ENCODE assay signal across 2 cellular contexts in genomic region chr11:117482881-117483280, GRCh38.
TF ChIP-seq lines count a peak whose summit lies in the region.

No MANE protein-coding gene starts in this region.

TF ChIP-seq in HepG2, 621 proteins besides CTCF, POLR2A, EP300 and RAD21:
- TF ChIP-seq ZBTB2 (CRISPR knock-in tag; IDR thresholded peaks at IDR 0.05; ENCODE audit: low read depth) = no peak
- peak; percentile 35; the same call in 1 of the 2 replicates for TF ChIP-seq MNT (IDR thresholded peaks at IDR 0.05)

TF ChIP-seq in GM12878, 131 proteins besides CTCF, POLR2A, EP300 and RAD21:
- TF ChIP-seq E2F8 (IDR thresholded peaks at IDR 0.05; ENCODE audit: low read depth, partially characterized antibody) = no peak
- no peak for TF ChIP-seq NR2F1 (conservative IDR thresholded peaks at IDR 0.05)
- TF ChIP-seq PBX3 (IDR thresholded peaks at IDR 0.05; ENCODE audit: insufficient replicate concordance, low read depth, low read length) = peak; percentile 4
